14 cellular contexts compared by ENCODE assay signal in genomic region chr1:47697616-47698335, GRCh38.
DNase-seq lines count a peak whose midpoint lies in the region; TF ChIP-seq lines count a peak whose summit lies in the region.
"Had no signal": no experiment of that assay in that cellular context is flagged by ENCODE, and none has a peak within 500 bp of the region (broad histone marks: within the 10 kb centered on the region; RNA-seq: fewer than 3 reads in every experiment).

No MANE protein-coding gene starts in this region.

- H3K9me3 Mint-ChIP-seq in brain (no peaks in the 10 kb centered on the region), type B pancreatic cell (no peaks in the 10 kb centered on the region)
- H3K9me3 Mint-ChIP-seq: CD4-positive, CD25-positive, alpha-beta regulatory T cell had no signal

- H3K4me2 ChIP-seq in neuronal stem cell (ENCODE audit: insufficient read depth, low read length, poor library complexity, severe bottlenecking) = no peak overlapping the region

- H3K4me3 Mint-ChIP-seq in brain (no peak overlapping the region), type B pancreatic cell (no peak overlapping the region)
- H3K4me3 Mint-ChIP-seq: CD4-positive, CD25-positive, alpha-beta regulatory T cell had no signal

- H3K27ac Mint-ChIP-seq in brain = peak overlapping the region; percentile 50 to 99 (median 88)
- H3K27ac Mint-ChIP-seq in type B pancreatic cell = peak overlapping the region; percentile 25
- H3K27ac Mint-ChIP-seq: CD4-positive, CD25-positive, alpha-beta regulatory T cell had no signal

- peak overlapping the region; percentile 43 for H2BK120ac ChIP-seq in neuronal stem cell (ENCODE audit: low read depth, low read length)

- no peak overlapping the region for H2AFZ ChIP-seq in neuronal stem cell (ENCODE audit: low read length)

- peak overlapping the region; percentile 78 for H2AK5ac ChIP-seq in neuronal stem cell (ENCODE audit: low read depth, low read length)

- H2BK15ac ChIP-seq in neuronal stem cell (ENCODE audit: low read length) = peak overlapping the region; percentile 51

- H3K36me3 ChIP-seq in neuronal stem cell (replicated peaks in 1 of 2; ENCODE audit: control insufficient read depth in 2 of 2, insufficient read depth in 2 of 2, low read length in 2 of 2) (no peaks in the 10 kb centered on the region), BE2C (no peaks in the 10 kb centered on the region)

- H3K36me3 Mint-ChIP-seq in brain (no peaks in the 10 kb centered on the region), type B pancreatic cell (no peaks in the 10 kb centered on the region)
- H3K36me3 Mint-ChIP-seq: CD4-positive, CD25-positive, alpha-beta regulatory T cell had no signal

- TF ChIP-seq CTCF in brain (conservative IDR thresholded peaks at IDR 0.05) = no peak
- no peak for TF ChIP-seq CTCF in type B pancreatic cell (conservative IDR thresholded peaks at IDR 0.05)
- no peak for TF ChIP-seq CTCF in BE2C (IDR thresholded peaks at IDR 0.05; ENCODE audit: low read depth, low read length)

- H3K14ac ChIP-seq in neuronal stem cell (ENCODE audit: low read length) = no peak overlapping the region

- H2BK5ac ChIP-seq in neuronal stem cell (ENCODE audit: low read length) = peak overlapping the region; percentile 49

- peak; percentile 58 for DNase-seq in LoVo (ENCODE audit: low spot score)
- DNase-seq in neuronal stem cell (ENCODE audit: low spot score) = no peak
- no peak for DNase-seq in type B pancreatic cell (ENCODE audit: extremely low spot score, unreplicated experiment)
- DNase-seq in BE2C = no peak
- DNase-seq in cerebellar cortex (ENCODE audit: low spot score) = no peak
- DNase-seq in NCI-H187 (lab: John Stamatoyannopoulos, UW) = no peak
- DNase-seq: CD4-positive, CD25-positive, alpha-beta regulatory T cell; EL; Karpas-422; NCI-H1105; NCI-H1694 treated with DMSO at 0.1 percent for 48 hours; NCI-H2171 treated with DMSO at 0.1 percent for 48 hours had no signal

- no peak overlapping the region for H3K9ac ChIP-seq in neuronal stem cell (ENCODE audit: low read depth, low read length, poor library complexity)

- peak overlapping the region; percentile 53 for H3K27ac ChIP-seq in neuronal stem cell (replicated peaks; ENCODE audit: low read length)

- peak overlapping the region; percentile 25 for H2BK12ac ChIP-seq in neuronal stem cell (ENCODE audit: low read length)

- no peak overlapping the region for H3K4ac ChIP-seq in neuronal stem cell (ENCODE audit: low read length)

- H3K4me1 ChIP-seq in neuronal stem cell (ENCODE audit: control insufficient read depth in 2 of 2, insufficient read depth in 1 of 2, low read depth in 1 of 2, low read length in 2 of 2) (peaks cover 3 to 26% of the 10 kb centered on the region in 2 donors), BE2C (no peaks in the 10 kb centered on the region)

- H3K18ac ChIP-seq in neuronal stem cell (ENCODE audit: low read length) = peak overlapping the region; percentile 29

- H3K4me1 Mint-ChIP-seq in brain (peaks cover 47% of the 10 kb centered on the region), type B pancreatic cell (ENCODE audit: unreplicated experiment) (peaks cover 38% of the 10 kb centered on the region)
- H3K4me1 Mint-ChIP-seq: CD4-positive, CD25-positive, alpha-beta regulatory T cell had no signal

- H3K27me3 Mint-ChIP-seq in brain (peaks cover 9% of the 10 kb centered on the region), type B pancreatic cell (peaks cover 27% of the 10 kb centered on the region)

- WGBS in neuronal stem cell (ENCODE audit: extremely low coverage in 2 of 2, insufficient read length in 2 of 2, insufficient replicate concordance in 1 of 2), 2 donors = no CpG with 5 or more reads among the region's 7 CpGs

- H3K4me3 ChIP-seq in neuronal stem cell (ENCODE audit: low read length in 2 of 2) = no peak overlapping the region
- no peak overlapping the region for H3K4me3 ChIP-seq in BE2C (ENCODE audit: low read depth, low read length)

- peaks cover 0 to 31% (median 0%) of the 10 kb centered on the region in 3 experiments for H3K27me3 ChIP-seq in neuronal stem cell (ENCODE audit: control insufficient read depth in 3 of 3, insufficient read depth in 3 of 3, low read depth in 1 of 3, low read length in 3 of 3)
- no peaks in the 10 kb centered on the region for H3K27me3 ChIP-seq in BE2C

- H3K9me3 ChIP-seq in neuronal stem cell (replicated peaks in 1 of 2; ENCODE audit: control insufficient read depth in 2 of 2, insufficient read depth in 1 of 2, low read depth in 1 of 2, low read length in 2 of 2) (no peaks in the 10 kb centered on the region), BE2C (no peaks in the 10 kb centered on the region)
- H3K9me3 ChIP-seq: Caco-2 had no signal

- no peak overlapping the region for H4K8ac ChIP-seq in neuronal stem cell (ENCODE audit: low read depth, low read length)

- no peaks in the 10 kb centered on the region for H3K79me1 ChIP-seq in neuronal stem cell (ENCODE audit: low read depth, low read length)

- no peak overlapping the region for H3K23ac ChIP-seq in neuronal stem cell (ENCODE audit: low read depth, low read length, poor library complexity)

- H4K91ac ChIP-seq in neuronal stem cell (ENCODE audit: low read depth, low read length, poor library complexity) = no peak overlapping the region
